8 cellular contexts compared by ENCODE assay signal in genomic region chr10:66925896-66926719, GRCh38. TPM values are rescaled to one million over a fixed set of nuclear protein-coding genes. Genes with fewer than 3 reads are reported as not detected.
DNase-seq lines count a peak whose midpoint lies in the region; ATAC-seq and TF ChIP-seq lines count a peak whose summit lies in the region.

Gene LRRTM3, plus strand, starts transcription at chr10:66926036.

- no peaks in the 10 kb centered on the region for H3K9me3 ChIP-seq in OCI-LY7 (ENCODE audit: low read length)

- peak within 1 kb of the TSS; percentile 40; the same call in 1 of the 2 replicates for H2AFZ ChIP-seq in OCI-LY7 (ENCODE audit: low read length)

- peak; percentile 0 for DNase-seq in NCI-H345 (lab: John Stamatoyannopoulos, UW)
- no peak for DNase-seq in NCI-H345 treated with DMSO at 0.1 percent for 48 hours (lab: John Stamatoyannopoulos, UW; ENCODE audit: unreplicated experiment)
- peak; percentile 56 for DNase-seq in OCI-LY7 (ENCODE audit: low spot score)
- DNase-seq in cardiac fibroblast (ENCODE audit: low read depth in 2 of 2) = peak; percentile 76 to 87
- DNase-seq in islet precursor cell = peak; percentile 85
- peak; percentile 25 for DNase-seq in stimulated activated CD8-positive, alpha-beta memory T cell treated with anti-CD3 and anti-CD28 coated beads, Interleukin-4, amount 100 ng/mL, for 48 hours

- no peaks in the 10 kb centered on the region for H3K4me1 ChIP-seq in OCI-LY7 (ENCODE audit: insufficient read depth, low read length, poor library complexity, severe bottlenecking)

- H3K79me2 ChIP-seq in OCI-LY7 (ENCODE audit: insufficient read depth, low read depth, low read length) = no peaks in the 10 kb centered on the region

- H3K4me3 ChIP-seq in OCI-LY7 (ENCODE audit: low read depth, low read length, poor library complexity, severe bottlenecking) = no peak within 1 kb of the TSS
- peak within 1 kb of the TSS in 1 of 2 donors; percentile 46 for H3K4me3 ChIP-seq in cardiac fibroblast (replicated peaks in 1 of 2; ENCODE audit: low read depth in 2 of 2, low read length in 2 of 2)

- no peak within 1 kb of the TSS for H3K27ac ChIP-seq in OCI-LY7 (ENCODE audit: low read depth, low read length, poor library complexity, severe bottlenecking)

- CTCF ChIA-PET in OCI-LY7 (lab: Charles Lee; ENCODE audit: unreplicated experiment) = interaction anchor here (0.7 kb wide), 1 partner anchor 158 kb away, joined by 3 read pairs; no protein-coding TSS in a partner anchor

- H3K9me2 ChIP-seq in OCI-LY7 (ENCODE audit: insufficient read depth, low read length) = no peaks in the 10 kb centered on the region

- no TSS peak for BruUV-seq in OCI-LY7 (replicated peaks; lab: Mats Ljungman, UMichigan)

- POLR2A ChIA-PET in OCI-LY7 (lab: Charles Lee) = interaction anchor here (0.6 to 1.3 kb wide), 5 partner anchors 8 to 162 kb away, joined by 3 to 5 read pairs (median 3); no protein-coding TSS in a partner anchor

- 0 out of 2 replicates have a peak within 1 kb of the TSS, but pooled peaks have one; percentile 20 for H3K4me2 ChIP-seq in OCI-LY7 (ENCODE audit: low read length)

- no peaks in the 10 kb centered on the region for H4K20me1 ChIP-seq in OCI-LY7 (ENCODE audit: insufficient read depth, low read length)

- intact Hi-C loops in OCI-LY7 (cut with micrococcal nuclease; ENCODE audit: unreplicated experiment) = no loop called here

- no peaks in the 10 kb centered on the region for H3K36me3 ChIP-seq in OCI-LY7 (ENCODE audit: insufficient read depth, low read length)

- peak; percentile 77 for TF ChIP-seq CTCF in OCI-LY7 (conservative IDR thresholded peaks at IDR 0.05; ENCODE audit: low read length)
- peak; percentile 77 for TF ChIP-seq CTCF in cardiac fibroblast (IDR thresholded peaks at IDR 0.05; ENCODE audit: low read depth, low read length)

- ATAC-seq in GM21381 (IDR thresholded peaks at IDR 0.05; ENCODE audit: unreplicated experiment) (peak; percentile 100), HG03571 (IDR thresholded peaks at IDR 0.05; ENCODE audit: unreplicated experiment) (peak; percentile 100)

RNA-seq across cellular contexts. Expression of gene LRRTM3, which starts in this region (rescaled TPM):
- not detected in 2 replicates for total RNA-seq in OCI-LY7 (2014; rRNA removed; shearing (Covaris generic))
- not detected in 2 replicates for total RNA-seq in OCI-LY7 (2022)

Comparison
In these comparisons a context has a peak if more than half of its experiments do, and no peak if none do; other contexts are left out.
1. Peak in DNase-seq and H3K4me2 ChIP-seq in OCI-LY7; RNA of the gene not detected or under 1 TPM.